Comparison of ENCODE assay signal across 8 cellular contexts in the genomic region with DNA sequence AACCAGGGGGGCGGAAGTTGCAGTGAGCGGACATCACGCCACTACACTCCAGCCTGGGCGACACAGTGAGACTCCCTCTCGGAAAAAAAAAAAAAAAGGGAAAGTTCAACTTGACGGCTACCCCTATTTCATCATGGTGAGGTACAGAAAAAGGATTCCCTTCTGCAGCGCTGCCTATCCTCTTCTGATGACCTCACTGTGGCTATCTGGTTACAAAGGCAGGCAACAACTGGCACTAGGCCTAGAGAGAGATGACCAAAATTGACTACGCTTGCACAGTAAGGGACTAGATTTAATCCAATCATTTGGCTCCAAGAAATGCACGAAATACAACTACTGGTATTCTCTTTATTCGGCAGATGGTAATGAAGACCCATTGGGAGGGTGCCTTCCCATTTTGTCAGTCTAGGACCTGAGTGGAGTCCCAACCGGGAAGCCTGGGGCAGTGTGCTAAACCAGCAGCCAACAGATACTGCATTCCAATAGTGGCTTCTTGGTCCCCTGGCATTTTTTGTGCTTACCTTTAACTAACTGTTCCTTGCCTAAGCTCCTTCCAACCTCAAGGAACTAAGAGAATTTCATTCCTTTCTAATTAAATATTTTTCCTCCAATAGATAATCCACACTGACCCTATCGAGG. TPM values are rescaled to one million over a fixed set of nuclear protein-coding genes. Genes with fewer than 3 reads are reported as not detected.
DNase-seq lines count a peak whose midpoint lies in the region; ATAC-seq, FAIRE-seq and TF ChIP-seq lines count a peak whose summit lies in the region.

No MANE protein-coding gene starts in this region.

- no peaks in the 10 kb centered on the region for H3K9me3 Mint-ChIP-seq in activated naive CD8-positive, alpha-beta T cell (ENCODE audit: low read depth)

- BruUV-seq in HepG2 (replicated peaks; lab: Mats Ljungman, UMichigan): no TSS peak

- no peak overlapping the region for H2AFZ ChIP-seq in HepG2 (ENCODE audit: low read length)

- H3K27ac ChIP-seq in liver (ENCODE audit: low read depth in 1 of 2, low read length in 2 of 2): peak overlapping the region; percentile 97
- no peak overlapping the region for H3K27ac ChIP-seq in HepG2 (ENCODE audit: extremely low read length, insufficient read depth, low read length)
- peak overlapping the region; percentile 78 to 99 (median 98) for H3K27ac ChIP-seq in stomach

- H3K9ac ChIP-seq in liver (ENCODE audit: low read depth in 1 of 2, low read length in 2 of 2) (peak overlapping the region; percentile 94 to 97), HepG2 (ENCODE audit: insufficient read depth, low read depth, low read length) (no peak overlapping the region)

- no peak for FAIRE-seq in HepG2 (lab: Jason Lieb, UNC)

- no peak overlapping the region for H3K4me2 ChIP-seq in HepG2 (ENCODE audit: low read depth, low read length)

- POLR2A ChIA-PET in HepG2 (lab: Yijun Ruan, JAX): no interaction called here
- POLR2A ChIA-PET in HEK293T (lab: Yijun Ruan, JAX): interaction anchor here (0.8 to 1.7 kb wide), 15 partner anchors 9 to 121 kb away, joined by 3 to 8 read pairs (median 4); a partner anchor contains a TSS

- TF ChIP-seq CTCF in liver (IDR thresholded peaks at IDR 0.05; ENCODE audit: low read depth, low read length, missing input control) (no peak), HepG2 (CRISPR knock-in tag; IDR thresholded peaks at IDR 0.05) (no peak), stomach (IDR thresholded peaks at IDR 0.05) (no peak)

- peaks cover 82% of the 10 kb centered on the region for H3K4me1 Mint-ChIP-seq in activated naive CD8-positive, alpha-beta T cell (ENCODE audit: low read depth)

- TF ChIP-seq POLR2A in HepG2 (IDR thresholded peaks at IDR 0.05; ENCODE audit: insufficient read depth in 1 of 2, low read depth in 2 of 2, low read length in 2 of 2) (no peak), stomach (IDR thresholded peaks at IDR 0.05) (no peak)

- WGBS in liver: 77% methylated on average over 12 of the region's 12 CpGs
- 79% methylated on average over 11 of the region's 12 CpGs for WGBS in HepG2 (ENCODE audit: low lambda C conversion rate)
- WGBS in stomach, 5 donors: 49 to 65% (median 50%) methylated on average over 12 of the region's 12 CpGs

- in situ Hi-C loops in HepG2 (cut with HindIII; ENCODE audit: extremely low pct_ligation_motif_present, low pct_unique_long_range_greater_than_20kb): no loop called here

- no peak for DNase-seq in HepG2 (ENCODE audit: low spot score)
- DNase-seq in hepatic stellate cell (ENCODE audit: low spot score): peak; percentile 77
- DNase-seq in stomach: no peak
- no peak for DNase-seq in activated CD4-positive, CD25-positive, alpha-beta regulatory T cell (lab: John Stamatoyannopoulos, UW)
- DNase-seq in NCI-H526 treated with DMSO at 0.1 percent for 48 hours (lab: John Stamatoyannopoulos, UW): no peak
- DNase-seq in HEK293T (ENCODE audit: extremely low spot score): no peak

- CTCF ChIA-PET in HepG2 (lab: Yijun Ruan, JAX; ENCODE audit: low intra/inter-chr PET ratio, low total read pairs) (no interaction called here), HEK293T (lab: Yijun Ruan, JAX) (no interaction called here)

- no peaks in the 10 kb centered on the region for H3K79me2 ChIP-seq in HepG2 (ENCODE audit: insufficient read depth, low read length)

- no peaks in the 10 kb centered on the region for H3K27me3 Mint-ChIP-seq in activated naive CD8-positive, alpha-beta T cell

- peak overlapping the region; percentile 96 for H3K27ac Mint-ChIP-seq in activated naive CD8-positive, alpha-beta T cell

- H3K27me3 ChIP-seq in liver (ENCODE audit: control insufficient read depth in 4 of 4, insufficient read depth in 4 of 4, low read length in 3 of 4) (no peaks in the 10 kb centered on the region), HepG2 (ENCODE audit: control insufficient read depth in 1 of 2, insufficient read depth in 2 of 2, low read length in 2 of 2) (peaks cover 0 to 35% of the 10 kb centered on the region in 2 experiments; a peak in 2 of 5 replicates), stomach (no peaks in the 10 kb centered on the region)

- TF ChIP-seq EP300 in HepG2 (IDR thresholded peaks at IDR 0.05; ENCODE audit: low read depth in 2 of 2, low read length in 2 of 2) (no peak), HepG2 (CRISPR knock-in tag; IDR thresholded peaks at IDR 0.05; ENCODE audit: borderline replicate concordance) (no peak), stomach (IDR thresholded peaks at IDR 0.05) (no peak)

- no peaks in the 10 kb centered on the region for H3K9me3 ChIP-seq in liver (ENCODE audit: control insufficient read depth in 4 of 4, low read length in 3 of 4)
- H3K9me3 ChIP-seq in HepG2 (ENCODE audit: low read length): no peaks in the 10 kb centered on the region
- H3K9me3 ChIP-seq in stomach: no peaks in the 10 kb centered on the region

- peak overlapping the region; percentile 89 for H3K4me3 Mint-ChIP-seq in activated naive CD8-positive, alpha-beta T cell

- H4K20me1 ChIP-seq in HepG2 (ENCODE audit: insufficient read depth, low read length): no peaks in the 10 kb centered on the region

- H3K4me3 ChIP-seq in liver (ENCODE audit: low read depth in 1 of 3, low read length in 3 of 3) (peak overlapping the region in 2 of 3 donors; percentile 59 to 74), HepG2 (replicated peaks in 1 of 3; ENCODE audit: insufficient read depth in 1 of 3, low read depth in 2 of 3, low read length in 3 of 3) (no peak overlapping the region), stomach (peak overlapping the region; percentile 49 to 66 (median 64))

- H3K4me1 ChIP-seq in liver (ENCODE audit: control insufficient read depth in 4 of 4, insufficient read depth in 4 of 4, low read length in 3 of 4) (peaks cover 0 to 8% (median 6%) of the 10 kb centered on the region in 4 donors), HepG2 (ENCODE audit: insufficient read depth, low read length) (no peaks in the 10 kb centered on the region), stomach (peaks cover 18 to 63% (median 40%) of the 10 kb centered on the region in 4 donors)

- no peak for ATAC-seq in HepG2

- H3K36me3 Mint-ChIP-seq in activated naive CD8-positive, alpha-beta T cell: peaks cover 17% of the 10 kb centered on the region

- TF ChIP-seq RAD21 in liver (IDR thresholded peaks at IDR 0.05): no peak
- no peak for TF ChIP-seq RAD21 in HepG2 (CRISPR knock-in tag; IDR thresholded peaks at IDR 0.05)

- H3K36me3 ChIP-seq in liver (ENCODE audit: control insufficient read depth in 4 of 4, insufficient read depth in 3 of 4, low read depth in 1 of 4, low read length in 3 of 4) (no peaks in the 10 kb centered on the region), HepG2 (replicated peaks in 1 of 2; ENCODE audit: control insufficient read depth in 1 of 2, insufficient read depth in 2 of 2, low read length in 2 of 2) (no peaks in the 10 kb centered on the region), stomach (no peaks in the 10 kb centered on the region)

- intact Hi-C loops in HepG2 (cut with micrococcal nuclease; ENCODE audit: unreplicated experiment): no loop called here
- intact Hi-C loops in stomach (cut with DNase I; ENCODE audit: low total_unique reads): no loop called here

TF ChIP-seq in liver, 16 proteins besides CTCF, POLR2A, EP300 and RAD21 (continues in another document):
- TF ChIP-seq HNF4A (conservative IDR thresholded peaks at IDR 0.05): no peak
- no peak for TF ChIP-seq RXRA (IDR thresholded peaks at IDR 0.05)
- TF ChIP-seq NR2F2 (IDR thresholded peaks at IDR 0.05): no peak

TF ChIP-seq in HepG2, 621 proteins besides CTCF, POLR2A, EP300 and RAD21 (continues in another document):
- TF ChIP-seq NCOA2 (CRISPR knock-in tag; IDR thresholded peaks at IDR 0.05): no peak

TF ChIP-seq in HEK293T, 16 proteins besides CTCF, POLR2A, EP300 and RAD21 (continues in another document):
- TF ChIP-seq LEF1 (IDR thresholded peaks at IDR 0.05; ENCODE audit: borderline replicate concordance): no peak
- no peak for TF ChIP-seq SP1 (IDR thresholded peaks at IDR 0.05)
- TF ChIP-seq FOXA1 (IDR thresholded peaks at IDR 0.05): no peak
- TF ChIP-seq L3MBTL2 (conservative IDR thresholded peaks at IDR 0.05): no peak
- TF ChIP-seq, protein P1, sequence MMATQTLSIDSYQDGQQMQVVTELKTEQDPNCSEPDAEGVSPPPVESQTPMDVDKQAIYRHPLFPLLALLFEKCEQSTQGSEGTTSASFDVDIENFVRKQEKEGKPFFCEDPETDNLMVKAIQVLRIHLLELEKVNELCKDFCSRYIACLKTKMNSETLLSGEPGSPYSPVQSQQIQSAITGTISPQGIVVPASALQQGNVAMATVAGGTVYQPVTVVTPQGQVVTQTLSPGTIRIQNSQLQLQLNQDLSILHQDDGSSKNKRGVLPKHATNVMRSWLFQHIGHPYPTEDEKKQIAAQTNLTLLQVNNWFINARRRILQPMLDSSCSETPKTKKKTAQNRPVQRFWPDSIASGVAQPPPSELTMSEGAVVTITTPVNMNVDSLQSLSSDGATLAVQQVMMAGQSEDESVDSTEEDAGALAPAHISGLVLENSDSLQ (IDR thresholded peaks at IDR 0.05): no peak
- TF ChIP-seq TARDBP (IDR thresholded peaks at IDR 0.05): no peak
- TF ChIP-seq NFRKB (IDR thresholded peaks at IDR 0.05): no peak

RNA-seq across cellular contexts. Expression of a gene that starts 36.6 kb away (rescaled TPM):
- total RNA-seq in liver (1 to 10 TPM; 5.6 to 5.8 TPM), HepG2 (2016; rRNA removed; fragmentation: Illumina TruSeq; extraction: Trizol) (not detected in 2 replicates), stomach (10 to 100 TPM; 16.4 to 38.8 (median 24.6) TPM)
- polyA plus RNA-seq in liver (1 to 10 TPM in 1 of 2 donors, under 1 TPM in 1; 0.61 to 1.8 TPM), HepG2 (2011; rRNA removed) (not detected in 2 replicates), stomach (1 to 10 TPM; 3.8 to 5.4 (median 4.4) TPM)
- total RNA-seq in HepG2 (2016; cell fraction: cytosol; rRNA removed; fragmentation: Illumina TruSeq; extraction: Trizol; ENCODE audit: low read depth): not detected in 2 replicates
- total RNA-seq in HepG2 (2016; cell fraction: insoluble cytoplasmic fraction; rRNA removed; fragmentation: Illumina TruSeq; extraction: Trizol): not detected in 2 replicates
- not detected in 2 replicates for total RNA-seq in HepG2 (2016; cell fraction: membrane; rRNA removed; fragmentation: Illumina TruSeq; extraction: Trizol)
- total RNA-seq in HepG2 (2016; cell fraction: nucleus; rRNA removed; fragmentation: Illumina TruSeq; extraction: Trizol): not detected in 2 replicates
- not detected in 2 replicates for polyA plus RNA-seq in HepG2 (2011; cell fraction: cytosol; rRNA removed)
- polyA plus RNA-seq in HepG2 (2011; cell fraction: nucleus; rRNA removed): not detected in 2 replicates
- not detected in 2 replicates for polyA plus RNA-seq in HepG2 (2012)
- not detected in 2 replicates for polyA plus RNA-seq in HepG2 (2016; cell fraction: cytosol; fragmentation: Illumina TruSeq; extraction: Trizol; ENCODE audit: low read depth)
- polyA plus RNA-seq in HepG2 (2016; cell fraction: insoluble cytoplasmic fraction; fragmentation: Illumina TruSeq; extraction: Trizol; ENCODE audit: low read depth): not detected in 2 replicates
- polyA plus RNA-seq in HepG2 (2016; cell fraction: membrane; fragmentation: Illumina TruSeq; extraction: Trizol; ENCODE audit: low read depth): not detected in 2 replicates
- not detected in 2 replicates for polyA plus RNA-seq in HepG2 (2016; cell fraction: nucleus; fragmentation: Illumina TruSeq; extraction: Trizol; ENCODE audit: insufficient read depth, low read depth)
- polyA minus RNA-seq in HepG2 (2011; rRNA and poly(A)+ RNA removed; ENCODE audit: low replicate concordance): 0.84 TPM in 1 of 2 replicates, not detected in the other
- polyA minus RNA-seq in HepG2 (2011; cell fraction: cytosol; rRNA and poly(A)+ RNA removed): not detected in 2 replicates
- not detected in 2 replicates for polyA minus RNA-seq in HepG2 (2011; cell fraction: nucleus; rRNA and poly(A)+ RNA removed)

Comparison
In these comparisons a context has a peak if more than half of its experiments do, and no peak if none do; other contexts are left out.
1. H3K4me3 ChIP-seq: peak in liver (2 of 3) and stomach (4 of 4); none in HepG2 (0 of 3).